ENCODE assay signal across 20 cellular contexts in genomic region chr19:17170538-17171297, GRCh38. TPM values are rescaled to one million over a fixed set of nuclear protein-coding genes. Genes with fewer than 3 reads are reported as not detected.
DNase-seq lines count a peak whose midpoint lies in the region; ATAC-seq, FAIRE-seq and TF ChIP-seq lines count a peak whose summit lies in the region.
"Had no signal": no experiment of that assay in that cellular context is flagged by ENCODE, and none has a peak within 500 bp of the region (broad histone marks: within the 10 kb centered on the region; RNA-seq: fewer than 3 reads in every experiment).

No MANE protein-coding gene starts in this region.

- H2BK15ac ChIP-seq in neuronal stem cell (ENCODE audit: low read length): no peak overlapping the region

- no peak overlapping the region for H3K27ac ChIP-seq in neuronal stem cell (replicated peaks; ENCODE audit: low read length)
- H3K27ac ChIP-seq: 22Rv1, esophagus squamous epithelium, pancreas, VCaP had no signal

- no peak overlapping the region for H4K8ac ChIP-seq in neuronal stem cell (ENCODE audit: low read depth, low read length)

- H4K91ac ChIP-seq in neuronal stem cell (ENCODE audit: low read depth, low read length, poor library complexity): no peak overlapping the region

- no peak for FAIRE-seq in GM18507 (lab: Jason Lieb, UNC)
- FAIRE-seq: pancreas, RCC 7860 had no signal

- H2AK5ac ChIP-seq in neuronal stem cell (ENCODE audit: low read depth, low read length): no peak overlapping the region

- H3K9ac ChIP-seq in neuronal stem cell (ENCODE audit: low read depth, low read length, poor library complexity): no peak overlapping the region

- no peak overlapping the region for H3K4ac ChIP-seq in neuronal stem cell (ENCODE audit: low read length)

- H3K18ac ChIP-seq in neuronal stem cell (ENCODE audit: low read length): no peak overlapping the region

- H3K9me3 ChIP-seq in neuronal stem cell (replicated peaks in 1 of 2; ENCODE audit: control insufficient read depth in 2 of 2, insufficient read depth in 1 of 2, low read depth in 1 of 2, low read length in 2 of 2): no peaks in the 10 kb centered on the region
- H3K9me3 ChIP-seq: esophagus squamous epithelium, pancreas had no signal

- H2BK12ac ChIP-seq in neuronal stem cell (ENCODE audit: low read length): no peak overlapping the region

- no peak overlapping the region for H3K4me3 ChIP-seq in neuronal stem cell (ENCODE audit: low read length in 2 of 2)
- H3K4me3 ChIP-seq: esophagus squamous epithelium, pancreas, skin epidermis had no signal

- no peaks in the 10 kb centered on the region for H3K9me3 Mint-ChIP-seq in T-helper 1 cell treated with Interleukin-12 subunit alpha and Interleukin-12 subunit beta and Interleukin-4 antibody, amounts not matched to agents 30 μg/mL and 1 μg/mL, for 36 hours
- H3K9me3 Mint-ChIP-seq in activated naive CD8-positive, alpha-beta T cell treated with anti-CD3 and anti-CD28 coated beads for 36 hours: no peaks in the 10 kb centered on the region
- H3K9me3 Mint-ChIP-seq in naive B cell (no peaks in the 10 kb centered on the region), HFFc6 (no peaks in the 10 kb centered on the region)

- H3K4me2 ChIP-seq in neuronal stem cell (ENCODE audit: insufficient read depth, low read length, poor library complexity, severe bottlenecking): no peak overlapping the region

- TF ChIP-seq CTCF in HFFc6 (IDR thresholded peaks at IDR 0.05): no peak

- WGBS in neuronal stem cell (ENCODE audit: extremely low coverage in 2 of 2, insufficient read length in 2 of 2, insufficient replicate concordance in 1 of 2), 2 donors: no CpG with 5 or more reads among the region's 13 CpGs

- peaks cover 39% of the 10 kb centered on the region for H3K36me3 Mint-ChIP-seq in T-helper 1 cell treated with Interleukin-12 subunit alpha and Interleukin-12 subunit beta and Interleukin-4 antibody, amounts not matched to agents 30 μg/mL and 1 μg/mL, for 36 hours (ENCODE audit: low read depth)
- peaks cover 29% of the 10 kb centered on the region for H3K36me3 Mint-ChIP-seq in activated naive CD8-positive, alpha-beta T cell treated with anti-CD3 and anti-CD28 coated beads for 36 hours
- H3K36me3 Mint-ChIP-seq in naive B cell (peaks cover 0 to 8% of the 10 kb centered on the region in 2 donors), HFFc6 (ENCODE audit: low read depth) (peaks cover 22% of the 10 kb centered on the region)

- peak overlapping the region; percentile 85 for H3K27ac Mint-ChIP-seq in T-helper 1 cell treated with Interleukin-12 subunit alpha and Interleukin-12 subunit beta and Interleukin-4 antibody, amounts not matched to agents 30 μg/mL and 1 μg/mL, for 36 hours
- H3K27ac Mint-ChIP-seq in activated naive CD8-positive, alpha-beta T cell treated with anti-CD3 and anti-CD28 coated beads for 36 hours: peak overlapping the region; percentile 65
- H3K27ac Mint-ChIP-seq in naive B cell (peak overlapping the region in 2 of 6 donors; percentile 54 to 94), HFFc6 (no peak overlapping the region)

- no peak overlapping the region for H3K23ac ChIP-seq in neuronal stem cell (ENCODE audit: low read depth, low read length, poor library complexity)

- H3K27me3 Mint-ChIP-seq in T-helper 1 cell treated with Interleukin-12 subunit alpha and Interleukin-12 subunit beta and Interleukin-4 antibody, amounts not matched to agents 30 μg/mL and 1 μg/mL, for 36 hours (ENCODE audit: low read depth): no peaks in the 10 kb centered on the region
- no peaks in the 10 kb centered on the region for H3K27me3 Mint-ChIP-seq in activated naive CD8-positive, alpha-beta T cell treated with anti-CD3 and anti-CD28 coated beads for 36 hours
- H3K27me3 Mint-ChIP-seq in naive B cell (no peaks in the 10 kb centered on the region), HFFc6 (ENCODE audit: insufficient read depth) (no peaks in the 10 kb centered on the region; the same call in 1 of the 2 replicates)

- H3K79me1 ChIP-seq in neuronal stem cell (ENCODE audit: low read depth, low read length): no peaks in the 10 kb centered on the region

- H3K14ac ChIP-seq in neuronal stem cell (ENCODE audit: low read length): no peak overlapping the region

- no peak overlapping the region for H2BK5ac ChIP-seq in neuronal stem cell (ENCODE audit: low read length)

- H3K4me1 Mint-ChIP-seq in T-helper 1 cell treated with Interleukin-12 subunit alpha and Interleukin-12 subunit beta and Interleukin-4 antibody, amounts not matched to agents 30 μg/mL and 1 μg/mL, for 36 hours (ENCODE audit: low read depth): peaks cover 14% of the 10 kb centered on the region
- H3K4me1 Mint-ChIP-seq in activated naive CD8-positive, alpha-beta T cell treated with anti-CD3 and anti-CD28 coated beads for 36 hours: peaks cover 2% of the 10 kb centered on the region
- H3K4me1 Mint-ChIP-seq in naive B cell (peaks cover 0 to 2% (median 0%) of the 10 kb centered on the region in 3 donors), HFFc6 (ENCODE audit: low read depth) (peaks cover 9% of the 10 kb centered on the region)

- no peaks in the 10 kb centered on the region for H3K4me1 ChIP-seq in neuronal stem cell (ENCODE audit: control insufficient read depth in 2 of 2, insufficient read depth in 1 of 2, low read depth in 1 of 2, low read length in 2 of 2)
- H3K4me1 ChIP-seq: esophagus squamous epithelium, pancreas had no signal

- H3K27me3 ChIP-seq in neuronal stem cell (ENCODE audit: control insufficient read depth in 3 of 3, insufficient read depth in 3 of 3, low read depth in 1 of 3, low read length in 3 of 3): no peaks in the 10 kb centered on the region
- H3K27me3 ChIP-seq: esophagus squamous epithelium, pancreas had no signal

- no peak overlapping the region for H2BK120ac ChIP-seq in neuronal stem cell (ENCODE audit: low read depth, low read length)

- H2AFZ ChIP-seq in neuronal stem cell (ENCODE audit: low read length): no peak overlapping the region

- ATAC-seq in naive B cell (ENCODE audit: low read depth in 2 of 2): peak; percentile 52 to 71
- ATAC-seq: pancreas had no signal

- H3K4me3 Mint-ChIP-seq in T-helper 1 cell treated with Interleukin-12 subunit alpha and Interleukin-12 subunit beta and Interleukin-4 antibody, amounts not matched to agents 30 μg/mL and 1 μg/mL, for 36 hours: no peak overlapping the region
- no peak overlapping the region for H3K4me3 Mint-ChIP-seq in activated naive CD8-positive, alpha-beta T cell treated with anti-CD3 and anti-CD28 coated beads for 36 hours
- H3K4me3 Mint-ChIP-seq in naive B cell (no peak overlapping the region), HFFc6 (no peak overlapping the region)

- no peak for DNase-seq in T-helper 1 cell
- peak; percentile 26 for DNase-seq in GM18507 (ENCODE audit: extremely low spot score, insufficient read length, low read depth)
- peak; percentile 21 for DNase-seq in activated naive CD8-positive, alpha-beta T cell treated with anti-CD3 and anti-CD28 coated beads for 36 hours
- no peak for DNase-seq in naive B cell
- DNase-seq in HFFc6: no peak
- DNase-seq in neuronal stem cell (ENCODE audit: low spot score): no peak
- DNase-seq in HuH-7.5 (ENCODE audit: low spot score): no peak
- DNase-seq: activated T-cell treated with anti-CD3 and anti-CD28 coated beads, Interleukin-2, amount 50 U/mL, for 48 hours; EL; esophagus squamous epithelium; hippocampal formation; NCI-H2081 treated with DMSO at 0.1 percent for 48 hours; NCI-H526 treated with DMSO at 0.1 percent for 48 hours; pancreas; substantia nigra had no signal

- peaks cover 35 to 95% of the 10 kb centered on the region in 2 donors for H3K36me3 ChIP-seq in neuronal stem cell (replicated peaks in 1 of 2; ENCODE audit: control insufficient read depth in 2 of 2, insufficient read depth in 2 of 2, low read length in 2 of 2)

RNA-seq across cellular contexts. Expression of gene USE1, which starts 44.4 kb away (rescaled TPM):
- 10 to 100 TPM; 26.5 to 27.1 TPM for total RNA-seq in activated naive CD8-positive, alpha-beta T cell treated with anti-CD3 and anti-CD28 coated beads for 36 hours
- 10 to 100 TPM; 46.2 to 70.0 (median 58.7) TPM for polyA plus RNA-seq in naive B cell (ENCODE audit: low read depth in 6 of 6)
- total RNA-seq in HFFc6 (2021; fragmentation: NEBNext Ultra II Directional; extraction: Animal tissue kit (Norgen Biotek cat#: 25700)): 10 to 100 TPM; 23.5 to 29.3 (median 25.7) TPM
- polyA plus RNA-seq in neuronal stem cell (2013, experiment 1 of 2): 10.0 TPM
- polyA plus RNA-seq in neuronal stem cell (2013, experiment 2 of 2): 10.0 TPM

RNA-seq across cellular contexts. Expression of gene OCEL1, which starts 55.3 kb away (rescaled TPM):
- 10 to 100 TPM; 11.9 to 12.6 TPM for total RNA-seq in activated naive CD8-positive, alpha-beta T cell treated with anti-CD3 and anti-CD28 coated beads for 36 hours
- polyA plus RNA-seq in naive B cell (ENCODE audit: low read depth in 6 of 6): 10 to 100 TPM; 32.8 to 82.8 (median 39.3) TPM
- total RNA-seq in HFFc6 (2021; fragmentation: NEBNext Ultra II Directional; extraction: Animal tissue kit (Norgen Biotek cat#: 25700)): 10 to 100 TPM; 13.0 to 20.3 (median 17.4) TPM
- 16.5 TPM for polyA plus RNA-seq in neuronal stem cell (2013, experiment 1 of 2)
- polyA plus RNA-seq in neuronal stem cell (2013, experiment 2 of 2): 16.7 TPM

Comparison
In these comparisons a context has a peak if more than half of its experiments do, and no peak if none do; other contexts are left out.
1. DNase-seq: peak in GM18507 (single experiment) and activated naive CD8-positive, alpha-beta T cell treated with anti-CD3 and anti-CD28 coated beads for 36 hours (single experiment); none in T-helper 1 cell (0 of 5), naive B cell (single experiment), HFFc6 (single experiment), neuronal stem cell (single experiment) and HuH-7.5 (single experiment).